Comparison of ENCODE assay signal across 17 cellular contexts in the genomic region with DNA sequence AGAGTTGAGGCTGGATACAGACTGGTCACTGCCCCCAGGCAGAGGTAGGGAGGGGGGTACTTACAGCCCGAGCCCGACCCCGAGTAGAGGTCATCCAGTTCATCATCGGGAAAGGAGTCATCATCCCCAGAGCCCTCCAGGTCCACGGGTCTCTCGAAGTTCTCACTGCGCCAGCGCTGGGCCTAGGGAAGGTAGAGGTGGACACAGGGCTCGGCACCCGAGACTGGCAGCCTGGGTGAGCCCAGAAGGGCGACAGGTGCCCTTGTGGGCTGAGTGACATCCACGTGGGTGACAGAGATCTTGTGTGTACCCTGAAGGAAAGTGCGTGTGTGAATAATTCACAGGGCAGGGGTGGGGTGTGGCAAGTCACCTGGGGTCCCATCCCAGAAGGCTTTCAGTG. TPM values are rescaled to one million over a fixed set of nuclear protein-coding genes. Genes with fewer than 3 reads are reported as not detected.
"Had no signal": no experiment of that assay in that cellular context is flagged by ENCODE, and none has a peak within 500 bp of the region (broad histone marks: within the 10 kb centered on the region; RNA-seq: fewer than 3 reads in every experiment).

No MANE protein-coding gene starts in this region.

- H3K9ac ChIP-seq: SK-N-SH had no signal

- H3K36me3 Mint-ChIP-seq: naive thymus-derived CD8-positive, alpha-beta T cell; T-cell had no signal

- H3K27me3 ChIP-seq: heart left ventricle, testis had no signal

- H3K36me3 ChIP-seq: prostate gland had no signal

- H3K4me3 Mint-ChIP-seq: naive thymus-derived CD8-positive, alpha-beta T cell; stimulated activated naive CD8-positive, alpha-beta T cell treated with anti-CD3 and anti-CD28 coated beads, Interleukin-15, Interleukin-2, amounts not matched to agents 100 ng/mL and 50 ng/mL, for 24 hours; T-cell had no signal

- H3K4me3 ChIP-seq: heart left ventricle, prostate gland, spleen, testis had no signal

- H3K4me2 ChIP-seq: SK-N-SH had no signal

- H3K27ac ChIP-seq: testis had no signal

- ATAC-seq: activated CD4-positive, CD25-positive, alpha-beta regulatory T cell treated with anti-CD3 and anti-CD28 coated beads, Interleukin-2, amount 50 U/mL, for 24 hours; esophagus mucosa; heart left ventricle; naive thymus-derived CD8-positive, alpha-beta T cell; T-cell had no signal

- H3K9me3 Mint-ChIP-seq: stimulated activated naive CD8-positive, alpha-beta T cell treated with anti-CD3 and anti-CD28 coated beads, Interleukin-15, Interleukin-2, amounts not matched to agents 100 ng/mL and 50 ng/mL, for 24 hours; T-cell had no signal

- FAIRE-seq: endometrium, urothelium cell line had no signal

- DNase-seq: activated CD4-positive, alpha-beta T cell treated with anti-CD3 and anti-CD28 coated beads, Interleukin-2, amount 50 U/mL, for 1 hour; activated CD8-positive, alpha-beta memory T cell treated with anti-CD3 and anti-CD28 coated beads for 24 hours; activated naive CD4-positive, alpha-beta T cell treated with Interleukin-2 at 50 U/mL for 16 hours; aorta; heart left ventricle; naive thymus-derived CD8-positive, alpha-beta T cell; SK-N-SH; spleen; T-cell; T1000; testis had no signal

- H3K9me3 ChIP-seq: prostate gland, testis had no signal

- H3K27ac Mint-ChIP-seq: naive thymus-derived CD8-positive, alpha-beta T cell; stimulated activated naive CD8-positive, alpha-beta T cell treated with anti-CD3 and anti-CD28 coated beads, Interleukin-15, Interleukin-2, amounts not matched to agents 100 ng/mL and 50 ng/mL, for 24 hours; T-cell had no signal

RNA-seq across cellular contexts. Expression of a gene that starts 30.0 kb away (rescaled TPM):
- polyA plus RNA-seq: naive thymus-derived CD8-positive, alpha-beta T cell had no signal
